Comparison of ENCODE assay signal across 9 cellular contexts in the genomic region with DNA sequence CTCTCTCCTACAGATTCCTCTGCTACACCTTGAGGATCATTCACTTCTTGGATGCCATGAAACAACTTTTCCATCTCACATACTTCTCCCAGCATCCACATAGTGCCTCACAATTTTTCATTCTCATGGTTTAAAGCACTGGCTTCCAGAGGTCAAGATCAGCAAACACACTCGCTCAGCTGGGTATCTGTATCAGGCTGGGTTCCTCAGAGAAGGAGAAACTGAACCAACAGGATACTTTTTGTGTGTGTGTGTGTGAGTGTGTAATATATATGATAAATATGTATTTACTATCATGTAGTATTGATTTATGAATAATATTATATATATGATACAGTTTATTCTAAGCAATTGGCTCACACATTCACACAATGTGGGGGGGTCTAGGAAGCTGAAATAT. TPM values are rescaled to one million over a fixed set of nuclear protein-coding genes. Genes with fewer than 3 reads are reported as not detected.
"Had no signal": no experiment of that assay in that cellular context is flagged by ENCODE, and none has a peak within 500 bp of the region (broad histone marks: within the 10 kb centered on the region; RNA-seq: fewer than 3 reads in every experiment).

A gene (minus strand): TSS at position 101 of the 400 bp plus-strand sequence. CDS start 621 bp downstream, outside the sequence.

RNA-seq across cellular contexts. Expression of the gene that starts here (rescaled TPM):
- total RNA-seq: OCI-LY7, PC-3, Peyer's patch, Right ventricle myocardium inferior, Right ventricle myocardium superior, RPMI7951, SJCRH30, SJSA1 had no signal
- polyA plus RNA-seq: SK-N-SH had no signal
